Comparison of ENCODE assay signal across 27 cellular contexts in genomic region chr6:149844480-149844879, GRCh38. TPM values are rescaled to one million over a fixed set of nuclear protein-coding genes. Genes with fewer than 3 reads are reported as not detected.
"Had no signal": no experiment of that assay in that cellular context is flagged by ENCODE, and none has a peak within 500 bp of the region (broad histone marks: within the 10 kb centered on the region; RNA-seq: fewer than 3 reads in every experiment).

No MANE protein-coding gene starts in this region.

- H3K27me3 ChIP-seq: colonic mucosa, gastroesophageal sphincter, hepatocyte, pancreas, sigmoid colon, suprapubic skin, tibial artery had no signal

- ATAC-seq: activated CD8-positive, alpha-beta T cell treated with anti-CD3 and anti-CD28 coated beads for 36 hours; activated naive CD8-positive, alpha-beta T cell treated with anti-CD3 and anti-CD28 coated beads, Interleukin-2, amount 50 U/mL, for 24 hours; effector memory CD8-positive, alpha-beta T cell; gastroesophageal sphincter; left cardiac atrium; left ventricle myocardium superior; naive thymus-derived CD4-positive, alpha-beta T cell; pancreas; WTC11 had no signal

- H3K27ac ChIP-seq: colonic mucosa, gastroesophageal sphincter, hepatocyte, pancreas, prostate gland, sigmoid colon, suprapubic skin, tibial artery had no signal

- H3K4me2 ChIP-seq: hepatocyte had no signal

- H3K79me2 ChIP-seq: hepatocyte had no signal

- H3K9me3 ChIP-seq: colonic mucosa, gastroesophageal sphincter, pancreas, prostate gland, sigmoid colon, suprapubic skin, tibial artery had no signal

- H3K4me3 ChIP-seq: colonic mucosa, gastroesophageal sphincter, hepatocyte, pancreas, prostate gland, sigmoid colon, suprapubic skin, tibial artery had no signal

- H3K36me3 ChIP-seq: colonic mucosa, pancreas, prostate gland had no signal

- DNase-seq: activated CD4-positive, alpha-beta T cell treated with anti-CD3 and anti-CD28 coated beads, Interleukin-2, amount 50 U/mL, for 1 hour; activated CD8-positive, alpha-beta T cell treated with anti-CD3 and anti-CD28 coated beads for 36 hours; activated naive CD8-positive, alpha-beta T cell treated with anti-CD3 and anti-CD28 coated beads, Interleukin-2, amount 50 U/mL, for 24 hours; activated T-cell treated with anti-CD3 and anti-CD28 coated beads, Interleukin-2, amount 50 U/mL, for 48 hours; colonic mucosa; effector memory CD8-positive, alpha-beta T cell; erythroblast; left cardiac atrium; left ventricle myocardium superior; naive thymus-derived CD4-positive, alpha-beta T cell; pancreas; retina; sigmoid colon; stimulated activated CD4-positive, alpha-beta T cell treated with anti-CD3 and anti-CD28 coated beads, Interleukin-15, amount 100 ng/mL, for 24 hours; stimulated activated CD4-positive, alpha-beta T cell treated with anti-CD3 and anti-CD28 coated beads, Interleukin-2, amount 100 ng/mL, for 24 hours; stimulated activated naive CD4-positive, alpha-beta T cell; T-helper 2 cell; tibial artery had no signal

- H2AFZ ChIP-seq: hepatocyte had no signal

RNA-seq across cellular contexts. Expression of gene RAET1E, which starts 53.4 kb away (rescaled TPM):
- total RNA-seq: activated CD8-positive, alpha-beta T cell treated with anti-CD3 and anti-CD28 coated beads for 36 hours; activated T-helper 2 cell treated with anti-CD3 and anti-CD28 coated beads, Interferon-gamma antibody, Interleukin-2, Interleukin-4, amounts not matched to agents 10 μg/mL and 5 μg/mL and 100 μg/mL, durations not matched to agents 14 hours and 24 hours and 36 hours; fibroblast of villous mesenchyme; hepatocyte; lung microvascular endothelial cell; naive thymus-derived CD4-positive, alpha-beta T cell; WTC11 had no signal
- polyA plus RNA-seq: hepatocyte; naive thymus-derived CD4-positive, alpha-beta T cell; neural cell; pancreas had no signal
